ENCODE assay signal across 32 cellular contexts in the genomic region with DNA sequence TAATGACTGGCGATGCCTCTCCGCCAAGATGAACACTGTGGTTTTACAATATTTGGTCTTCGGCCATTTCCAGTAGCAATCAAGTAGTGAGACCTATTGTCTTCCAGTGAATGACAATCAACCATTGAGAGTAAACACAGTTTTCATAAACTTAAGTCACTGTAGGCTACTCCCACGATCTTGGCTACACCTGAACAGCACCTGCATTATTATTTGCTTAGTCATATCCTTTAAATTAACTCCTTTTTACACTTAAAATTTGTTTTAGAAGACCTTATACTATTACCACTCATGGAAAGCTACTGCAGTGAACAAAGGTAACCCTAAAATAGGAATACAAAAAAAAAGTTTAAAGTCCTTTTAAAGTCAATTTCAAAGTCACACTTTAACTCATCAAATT.
"Had no signal": no experiment of that assay in that cellular context is flagged by ENCODE, and none has a peak within 500 bp of the region (broad histone marks: within the 10 kb centered on the region; RNA-seq: fewer than 3 reads in every experiment).

No MANE protein-coding gene starts in this region.

- H3K36me3 ChIP-seq: adrenal gland, cardiac muscle cell had no signal

- DNase-seq: activated CD4-positive, alpha-beta memory T cell treated with anti-CD3 and anti-CD28 coated beads, Interleukin-2, amount 10 ng/mL, durations not matched to agents 7 days and 5 days; activated CD4-positive, alpha-beta T cell treated with anti-CD3 and anti-CD28 coated beads for 36 hours; activated CD4-positive, alpha-beta T cell treated with anti-CD3 and anti-CD28 coated beads, Interleukin-2, amount 10 ng/mL, durations not matched to agents 24 days and 14 days; activated CD4-positive, alpha-beta T cell treated with anti-CD3 and anti-CD28 coated beads, Interleukin-2, amount 50 U/mL, for 4 hours; activated CD4-positive, CD25-positive, alpha-beta regulatory T cell; activated CD4-positive, CD25-positive, alpha-beta regulatory T cell treated with anti-CD3 and anti-CD28 coated beads, Interleukin-2, amount 50 U/mL, for 72 hours; activated CD8-positive, alpha-beta memory T cell treated with anti-CD3 and anti-CD28 coated beads, Interleukin-2, amount 10 ng/mL, durations not matched to agents 7 days and 5 days; activated CD8-positive, alpha-beta memory T cell treated with anti-CD3 and anti-CD28 coated beads, Interleukin-2, amount 50 U/mL, for 4 hours; activated naive CD4-positive, alpha-beta T cell treated with anti-CD3 and anti-CD28 coated beads for 36 hours; activated naive CD8-positive, alpha-beta T cell treated with anti-CD3 and anti-CD28 coated beads for 36 hours; activated naive CD8-positive, alpha-beta T cell treated with anti-CD3 and anti-CD28 coated beads, Interleukin-2, amount 50 U/mL, for 24 hours; activated T-cell treated with anti-CD3 and anti-CD28 coated beads, Interleukin-2, amount 50 U/mL, for 1 hour; activated T-cell treated with anti-CD3 and anti-CD28 coated beads, Interleukin-2, amount 50 U/mL, for 48 hours; amygdala; body of pancreas; cortex of kidney; dermis blood vessel endothelial cell; effector CD4-positive, alpha-beta T cell; effector memory CD8-positive, alpha-beta T cell; erythroblast; esophagus squamous epithelium; foreskin melanocyte; heart right ventricle; T-helper 2 cell had no signal

- H3K27me3 ChIP-seq: adrenal gland, body of pancreas, cardiac muscle cell, esophagus squamous epithelium, gastroesophageal sphincter, heart right ventricle, hepatocyte had no signal

- H3K4me1 ChIP-seq: adrenal gland, body of pancreas, esophagus squamous epithelium, gastroesophageal sphincter, heart right ventricle had no signal

- H3K4me3 ChIP-seq: adrenal gland, body of pancreas, cardiac muscle cell, esophagus squamous epithelium, gastroesophageal sphincter, heart right ventricle, hepatocyte had no signal

- H3K27ac ChIP-seq: adrenal gland, body of pancreas, cardiac muscle cell, esophagus squamous epithelium, gastroesophageal sphincter, heart right ventricle, hepatocyte had no signal

- H3K9me3 ChIP-seq: adrenal gland had no signal

- H3K4me3 Mint-ChIP-seq: activated CD4-positive, alpha-beta memory T cell treated with anti-CD3 and anti-CD28 coated beads, Interleukin-2, amount 10 ng/mL, durations not matched to agents 7 days and 5 days; activated CD4-positive, alpha-beta T cell treated with anti-CD3 and anti-CD28 coated beads for 36 hours; activated CD4-positive, alpha-beta T cell treated with anti-CD3 and anti-CD28 coated beads, Interleukin-2, amount 10 ng/mL, durations not matched to agents 24 days and 14 days; activated CD8-positive, alpha-beta memory T cell treated with anti-CD3 and anti-CD28 coated beads, Interleukin-2, amount 10 ng/mL, durations not matched to agents 7 days and 5 days; activated naive CD4-positive, alpha-beta T cell treated with anti-CD3 and anti-CD28 coated beads for 36 hours; activated naive CD4-positive, alpha-beta T cell treated with anti-CD3 and anti-CD28 coated beads, Interleukin-2, amount 50 U/mL, for 24 hours; activated naive CD8-positive, alpha-beta T cell treated with anti-CD3 and anti-CD28 coated beads for 36 hours; activated naive CD8-positive, alpha-beta T cell treated with anti-CD3 and anti-CD28 coated beads, Interleukin-2, amount 50 U/mL, for 24 hours; activated T-helper 1 cell treated with anti-CD3 and anti-CD28 coated beads, Interleukin-12 subunit alpha, Interleukin-12 subunit beta, Interleukin-2, Interleukin-4 antibody, amounts not matched to agents 30 ng/mL and 10 ng/mL and 1 ng/mL, durations not matched to agents 14 hours and 24 hours and 36 hours; central memory CD8-positive, alpha-beta T cell; effector memory CD8-positive, alpha-beta T cell had no signal

- H3K36me3 Mint-ChIP-seq: activated CD8-positive, alpha-beta memory T cell treated with anti-CD3 and anti-CD28 coated beads, Interleukin-2, amount 10 ng/mL, durations not matched to agents 7 days and 5 days; activated naive CD8-positive, alpha-beta T cell treated with anti-CD3 and anti-CD28 coated beads for 36 hours had no signal

- H3K27ac Mint-ChIP-seq: activated CD4-positive, alpha-beta memory T cell treated with anti-CD3 and anti-CD28 coated beads, Interleukin-2, amount 10 ng/mL, durations not matched to agents 7 days and 5 days; activated CD4-positive, alpha-beta T cell treated with anti-CD3 and anti-CD28 coated beads for 36 hours; activated CD4-positive, alpha-beta T cell treated with anti-CD3 and anti-CD28 coated beads, Interleukin-2, amount 10 ng/mL, durations not matched to agents 24 days and 14 days; activated CD8-positive, alpha-beta memory T cell treated with anti-CD3 and anti-CD28 coated beads, Interleukin-2, amount 10 ng/mL, durations not matched to agents 7 days and 5 days; activated naive CD4-positive, alpha-beta T cell treated with anti-CD3 and anti-CD28 coated beads for 36 hours; activated naive CD4-positive, alpha-beta T cell treated with anti-CD3 and anti-CD28 coated beads, Interleukin-2, amount 50 U/mL, for 24 hours; activated naive CD8-positive, alpha-beta T cell treated with anti-CD3 and anti-CD28 coated beads for 36 hours; activated naive CD8-positive, alpha-beta T cell treated with anti-CD3 and anti-CD28 coated beads, Interleukin-2, amount 50 U/mL, for 24 hours; activated T-helper 1 cell treated with anti-CD3 and anti-CD28 coated beads, Interleukin-12 subunit alpha, Interleukin-12 subunit beta, Interleukin-2, Interleukin-4 antibody, amounts not matched to agents 30 ng/mL and 10 ng/mL and 1 ng/mL, durations not matched to agents 14 hours and 24 hours and 36 hours; activated T-helper 2 cell treated with anti-CD3 and anti-CD28 coated beads, Interferon-gamma antibody, Interleukin-2, Interleukin-4, amounts not matched to agents 10 μg/mL and 5 μg/mL and 100 μg/mL, durations not matched to agents 14 hours and 24 hours and 36 hours; effector memory CD8-positive, alpha-beta T cell had no signal

- H3K27me3 Mint-ChIP-seq: activated CD4-positive, alpha-beta memory T cell treated with anti-CD3 and anti-CD28 coated beads, Interleukin-2, amount 10 ng/mL, durations not matched to agents 7 days and 5 days; activated CD4-positive, alpha-beta T cell treated with anti-CD3 and anti-CD28 coated beads for 36 hours; activated CD4-positive, alpha-beta T cell treated with anti-CD3 and anti-CD28 coated beads, Interleukin-2, amount 10 ng/mL, durations not matched to agents 24 days and 14 days; activated CD8-positive, alpha-beta memory T cell treated with anti-CD3 and anti-CD28 coated beads, Interleukin-2, amount 10 ng/mL, durations not matched to agents 7 days and 5 days; activated naive CD4-positive, alpha-beta T cell treated with anti-CD3 and anti-CD28 coated beads, Interleukin-2, amount 50 U/mL, for 24 hours; activated naive CD8-positive, alpha-beta T cell treated with anti-CD3 and anti-CD28 coated beads, Interleukin-2, amount 50 U/mL, for 24 hours had no signal

- H3K4me1 Mint-ChIP-seq: activated CD4-positive, alpha-beta memory T cell treated with anti-CD3 and anti-CD28 coated beads, Interleukin-2, amount 10 ng/mL, durations not matched to agents 7 days and 5 days; activated CD4-positive, alpha-beta T cell treated with anti-CD3 and anti-CD28 coated beads for 36 hours; activated CD4-positive, alpha-beta T cell treated with anti-CD3 and anti-CD28 coated beads, Interleukin-2, amount 10 ng/mL, durations not matched to agents 24 days and 14 days; activated CD8-positive, alpha-beta memory T cell treated with anti-CD3 and anti-CD28 coated beads, Interleukin-2, amount 10 ng/mL, durations not matched to agents 7 days and 5 days; activated naive CD4-positive, alpha-beta T cell treated with anti-CD3 and anti-CD28 coated beads, Interleukin-2, amount 50 U/mL, for 24 hours; activated naive CD8-positive, alpha-beta T cell treated with anti-CD3 and anti-CD28 coated beads for 36 hours; activated naive CD8-positive, alpha-beta T cell treated with anti-CD3 and anti-CD28 coated beads, Interleukin-2, amount 50 U/mL, for 24 hours; central memory CD8-positive, alpha-beta T cell had no signal

- ATAC-seq: activated CD4-positive, alpha-beta T cell treated with anti-CD3 and anti-CD28 coated beads for 36 hours; activated CD8-positive, alpha-beta memory T cell treated with anti-CD3 and anti-CD28 coated beads, Interleukin-2, amount 10 ng/mL, durations not matched to agents 7 days and 5 days; activated naive CD8-positive, alpha-beta T cell treated with anti-CD3 and anti-CD28 coated beads, Interleukin-2, amount 50 U/mL, for 24 hours; body of pancreas; effector memory CD8-positive, alpha-beta T cell; gastroesophageal sphincter; heart right ventricle had no signal
